Comparison of ENCODE assay signal across 8 cellular contexts in genomic region chr19:36136975-36137686, GRCh38. TPM values are rescaled to one million over a fixed set of nuclear protein-coding genes. Genes with fewer than 3 reads are reported as not detected.
DNase-seq lines count a peak whose midpoint lies in the region; ATAC-seq, FAIRE-seq and TF ChIP-seq lines count a peak whose summit lies in the region.

No MANE protein-coding gene starts in this region.

- TF ChIP-seq CTCF in bronchial epithelial cell (IDR thresholded peaks at IDR 0.05; ENCODE audit: insufficient read depth, low read length, severe bottlenecking) (no peak), mesothelial cell of epicardium (IDR thresholded peaks at IDR 0.05; ENCODE audit: unreplicated experiment) (no peak)

- H3K36me3 ChIP-seq in bronchial epithelial cell (ENCODE audit: control insufficient read depth, insufficient read depth, low read length) = peaks cover 4% of the 10 kb centered on the region

- peak; percentile 58 for DNase-seq in DMS153 (lab: John Stamatoyannopoulos, UW)
- DNase-seq in NCI-H1694 treated with DMSO at 0.1 percent for 48 hours (lab: John Stamatoyannopoulos, UW) = peak; percentile 7
- peak; percentile 95 for DNase-seq in bronchial epithelial cell (ENCODE audit: low read depth)
- no peak for DNase-seq in mesothelial cell of epicardium (ENCODE audit: low spot score in 2 of 2, unreplicated experiment in 2 of 2)
- no peak for DNase-seq in frontal cortex (ENCODE audit: low spot score in 2 of 2)
- no peak for DNase-seq in NCI-H82 treated with DMSO at 0.1 percent for 48 hours (lab: John Stamatoyannopoulos, UW; ENCODE audit: unreplicated experiment)
- no peak for DNase-seq in stimulated activated naive CD4-positive, alpha-beta T cell treated with Interleukin-2 at 50 U/mL for 16 hours (lab: John Stamatoyannopoulos, UW)

- H3K27ac Mint-ChIP-seq in mesothelial cell of epicardium = peak overlapping the region; percentile 57

- no peak overlapping the region for H3K4me3 Mint-ChIP-seq in mesothelial cell of epicardium

- peaks cover 19% of the 10 kb centered on the region for H3K4me1 Mint-ChIP-seq in mesothelial cell of epicardium

- no peaks in the 10 kb centered on the region for H3K9me3 Mint-ChIP-seq in mesothelial cell of epicardium

- H3K4me3 ChIP-seq in bronchial epithelial cell (ENCODE audit: low read depth, low read length) = no peak overlapping the region

- no peaks in the 10 kb centered on the region for H3K27me3 Mint-ChIP-seq in mesothelial cell of epicardium (ENCODE audit: low read depth)

- no peak for ATAC-seq in GM18907 (IDR thresholded peaks at IDR 0.05; ENCODE audit: unreplicated experiment)

- H3K27me3 ChIP-seq in bronchial epithelial cell (ENCODE audit: control insufficient read depth, insufficient read depth, low read length) = no peaks in the 10 kb centered on the region

- H3K36me3 Mint-ChIP-seq in mesothelial cell of epicardium = peaks cover 9% of the 10 kb centered on the region

- peak; percentile 87 for FAIRE-seq in bronchial epithelial cell (lab: Jason Lieb, UNC)
- FAIRE-seq in frontal cortex (lab: Jason Lieb, UNC) = no peak

RNA-seq across cellular contexts. Expression of gene CAPNS1, which starts 2.7 kb away (rescaled TPM):
- total RNA-seq in bronchial epithelial cell (240 and 418 TPM in 2 replicates), mesothelial cell of epicardium (425 to 453 TPM (median 451 TPM) in 3 replicates), frontal cortex (98.6 TPM)

RNA-seq across cellular contexts. Expression of gene COX7A1, which starts 15.1 kb away (rescaled TPM):
- 0.64 and 1.6 TPM in 2 replicates for total RNA-seq in bronchial epithelial cell
- not detected in 3 replicates for total RNA-seq in mesothelial cell of epicardium
- total RNA-seq in frontal cortex = 1.6 TPM

RNA-seq across cellular contexts. Expression of gene TBCB, which starts 21.9 kb away (rescaled TPM):
- 132 and 152 TPM in 2 replicates for total RNA-seq in bronchial epithelial cell
- total RNA-seq in mesothelial cell of epicardium = 112 to 116 TPM (median 115 TPM) in 3 replicates
- total RNA-seq in frontal cortex = 496 TPM

RNA-seq across cellular contexts. Expression of gene POLR2I, which starts 22.5 kb away (rescaled TPM):
- total RNA-seq in bronchial epithelial cell (68.2 and 107 TPM in 2 replicates), mesothelial cell of epicardium (51.8 to 60.9 TPM (median 59.5 TPM) in 3 replicates), frontal cortex (71.3 TPM)

RNA-seq across cellular contexts. Expression of gene OVOL3, which starts 26.2 kb away (rescaled TPM):
- not detected in 2 replicates for total RNA-seq in bronchial epithelial cell
- total RNA-seq in mesothelial cell of epicardium = not detected in 3 replicates
- total RNA-seq in frontal cortex = not detected

Comparison
In these comparisons a context has a peak if more than half of its experiments do, and no peak if none do; other contexts are left out.
1. DNase-seq: peak in DMS153 (single experiment), NCI-H1694 treated with DMSO at 0.1 percent for 48 hours (single experiment) and bronchial epithelial cell (single experiment); none in mesothelial cell of epicardium (0 of 2), frontal cortex (0 of 2), NCI-H82 treated with DMSO at 0.1 percent for 48 hours (single experiment) and stimulated activated naive CD4-positive, alpha-beta T cell treated with Interleukin-2 at 50 U/mL for 16 hours (single experiment).